11 cellular contexts compared by ENCODE assay signal in genomic region chr3:184339016-184339415, GRCh38. TPM values are rescaled to one million over a fixed set of nuclear protein-coding genes. Genes with fewer than 3 reads are reported as not detected.
A peak's percentile ranks its signal among the peaks of the same experiment; 100 is the strongest.
DNase-seq lines count a peak whose midpoint lies in the region; ATAC-seq and TF ChIP-seq lines count a peak whose summit lies in the region.
"Had no signal": no experiment of that assay in that cellular context is flagged by ENCODE, and none has a peak within 500 bp of the region (broad histone marks: within the 10 kb centered on the region; RNA-seq: fewer than 3 reads in every experiment).

No MANE protein-coding gene starts in this region.

- H3K36me3 Mint-ChIP-seq in H9 (ENCODE audit: insufficient read depth in 1 of 3, low read depth in 3 of 3): peaks cover 15 to 40% (median 23%) of the 10 kb centered on the region in 3 experiments

- no peak overlapping the region for H4K5ac ChIP-seq in H9 (ENCODE audit: insufficient read length, low read depth, low read length)

- TF ChIP-seq CTCF in H9 (conservative IDR thresholded peaks at IDR 0.05) (no peak), fibroblast of the aortic adventitia (IDR thresholded peaks at IDR 0.05; ENCODE audit: insufficient read depth, low read length) (no peak)

- H3K56ac ChIP-seq in H9 (ENCODE audit: insufficient read length, low read depth, low read length): no peak overlapping the region

- H3K4me3 Mint-ChIP-seq in H9: peak overlapping the region in 1 of 2 experiments; percentile 66; a peak in 2 of 5 replicates
- H3K4me3 Mint-ChIP-seq: activated B cell treated with CpG ODN at 0.5 μM for 24 hours had no signal

- H3K79me2 ChIP-seq in H9 (ENCODE audit: insufficient read depth, low read length): no peaks in the 10 kb centered on the region

- no peaks in the 10 kb centered on the region; the same call in 1 of the 2 replicates for H3K27me3 Mint-ChIP-seq in H9 (ENCODE audit: low read depth)

- H3K4me3 ChIP-seq in fibroblast of the aortic adventitia (ENCODE audit: low read depth, low read length): peak overlapping the region; percentile 77
- peak overlapping the region in 2 of 7 experiments; percentile 13 to 18 for H3K4me3 ChIP-seq in skin epidermis

- H4K20me1 ChIP-seq in H9 (ENCODE audit: control insufficient read depth, insufficient read depth, insufficient read length): peaks cover 4% of the 10 kb centered on the region

- DNase-seq in H9: no peak
- DNase-seq in NCI-H748 (lab: John Stamatoyannopoulos, UW; ENCODE audit: unreplicated experiment): peak; percentile 62
- DNase-seq in fibroblast of the aortic adventitia (ENCODE audit: low read depth): no peak
- DNase-seq in NOMO-1 treated with dmso at 0.1 percent for 144 hours (lab: John Stamatoyannopoulos, UW; ENCODE audit: unreplicated experiment): no peak
- DNase-seq: activated B cell treated with CpG ODN at 0.5 μM for 24 hours, GDM1, NCI-H226 had no signal

- H2BK5ac ChIP-seq in H9 (ENCODE audit: insufficient read length, low read length): no peak overlapping the region

- no peak overlapping the region for H2AK5ac ChIP-seq in H9 (ENCODE audit: insufficient read length, low read length)

- H3K27ac ChIP-seq in H9 (ENCODE audit: insufficient read length, low read depth, low read length) (no peak overlapping the region), skin epidermis (peak overlapping the region in 17 of 21 experiments; percentile 12 to 99 (median 96))

- ATAC-seq in HG02885 (IDR thresholded peaks at IDR 0.05; ENCODE audit: poor library complexity, unreplicated experiment) (no peak), HG02571 (IDR thresholded peaks at IDR 0.05; ENCODE audit: unreplicated experiment) (no peak), HG03196 (IDR thresholded peaks at IDR 0.05; ENCODE audit: unreplicated experiment) (no peak)

- H3K4me2 ChIP-seq in H9 (ENCODE audit: insufficient read depth, insufficient read length, low read length): no peak overlapping the region

- no peak overlapping the region for H2BK20ac ChIP-seq in H9 (ENCODE audit: low read depth, low read length, poor library complexity, severe bottlenecking)

- H3K23ac ChIP-seq in H9 (ENCODE audit: insufficient read length, low read depth, low read length): no peak overlapping the region

- H3T11ph ChIP-seq in H9 (ENCODE audit: low read length): no peak overlapping the region

- no peak overlapping the region for H4K91ac ChIP-seq in H9 (ENCODE audit: insufficient read length, low read depth, low read length)

- H3K14ac ChIP-seq in H9 (ENCODE audit: insufficient read depth, low read length): peak overlapping the region; percentile 18; the same call in 1 of the 2 replicates

- no peaks in the 10 kb centered on the region for H3K4me1 ChIP-seq in H9 (ENCODE audit: insufficient read depth, low read length)

- no peak overlapping the region for H4K8ac ChIP-seq in H9 (replicated peaks; ENCODE audit: insufficient read length, low read depth, low read length)

- H3K23me2 ChIP-seq in H9 (ENCODE audit: insufficient read length, low read depth, low read length, poor library complexity, severe bottlenecking): peaks cover 10% of the 10 kb centered on the region

- no CpG with 5 or more reads among the region's 9 CpGs for WGBS in H9 (ENCODE audit: extremely low coverage, insufficient read length, low lambda C conversion rate)

- H2BK15ac ChIP-seq in H9 (ENCODE audit: low read depth, low read length): no peak overlapping the region

- H2BK12ac ChIP-seq in H9 (ENCODE audit: insufficient read length, low read depth, low read length): no peak overlapping the region

- H3K4me1 Mint-ChIP-seq in H9: peaks cover 34% of the 10 kb centered on the region in 2 experiments

- H3K79me1 ChIP-seq in H9 (ENCODE audit: insufficient read depth, low read depth, low read length, poor library complexity, severe bottlenecking): no peaks in the 10 kb centered on the region

- no peaks in the 10 kb centered on the region; a peak in 1 of 5 replicates for H3K9me3 Mint-ChIP-seq in H9
- H3K9me3 Mint-ChIP-seq: activated B cell treated with CpG ODN at 0.5 μM for 24 hours had no signal

- H3K18ac ChIP-seq in H9 (ENCODE audit: insufficient read length, low read depth, low read length): peak overlapping the region; percentile 75

- H3K4ac ChIP-seq in H9 (ENCODE audit: low read depth, low read length): no peak overlapping the region

- H3K27ac Mint-ChIP-seq in H9: peak overlapping the region in 2 of 3 experiments; percentile 79 to 91; a peak in 3 of 7 replicates
- H3K27ac Mint-ChIP-seq: activated B cell treated with CpG ODN at 0.5 μM for 24 hours had no signal

- no peak overlapping the region for H2AFZ ChIP-seq in H9 (ENCODE audit: low read length)

- no peak overlapping the region for H3K9ac ChIP-seq in H9 (ENCODE audit: extremely low read depth, insufficient read length, low read length)

- H3K27me3 ChIP-seq in H9 (ENCODE audit: insufficient read depth, low read length): no peaks in the 10 kb centered on the region

- no peaks in the 10 kb centered on the region for H3K9me3 ChIP-seq in H9 (ENCODE audit: control insufficient read depth, low read depth, low read length)

- H2BK120ac ChIP-seq in H9 (ENCODE audit: low read depth, low read length, poor library complexity, severe bottlenecking): no peak overlapping the region

RNA-seq across cellular contexts. Expression of gene FAM131A, which starts 1.6 kb away (rescaled TPM):
- 14.4 and 15.5 TPM in 2 replicates for total RNA-seq in H9 (2021)
- 14.0 and 19.1 TPM in 2 replicates for total RNA-seq in fibroblast of the aortic adventitia (ENCODE audit: low replicate concordance)

RNA-seq across cellular contexts. Expression of gene CLCN2, which starts 22.4 kb away (rescaled TPM):
- total RNA-seq in H9 (2021) (17.2 and 19.5 TPM in 2 replicates), fibroblast of the aortic adventitia (ENCODE audit: low replicate concordance) (5.9 and 6.2 TPM in 2 replicates)

RNA-seq across cellular contexts. Expression of gene POLR2H, which starts 22.5 kb away (rescaled TPM):
- total RNA-seq in H9 (2021): 115 and 122 TPM in 2 replicates
- 70.1 and 127 TPM in 2 replicates for total RNA-seq in fibroblast of the aortic adventitia (ENCODE audit: low replicate concordance)

RNA-seq across cellular contexts. Expression of gene EIF4G1, which starts 24.6 kb away (rescaled TPM):
- 532 and 544 TPM in 2 replicates for total RNA-seq in H9 (2021)
- 234 and 292 TPM in 2 replicates for total RNA-seq in fibroblast of the aortic adventitia (ENCODE audit: low replicate concordance)

RNA-seq across cellular contexts. Expression of gene THPO, which starts 39.0 kb away (rescaled TPM):
- total RNA-seq in H9 (2021) (0.64 and 0.85 TPM in 2 replicates), fibroblast of the aortic adventitia (ENCODE audit: low replicate concordance) (0.49 TPM in 1 of 2 replicates, not detected in the other)
- total RNA-seq: activated B cell treated with CpG ODN at 0.5 μM for 24 hours had no signal
